ENCODE assay signal across 8 cellular contexts in genomic region chr6:125995972-125996580, GRCh38. TPM values are rescaled to one million over a fixed set of nuclear protein-coding genes. Genes with fewer than 3 reads are reported as not detected.
DNase-seq lines count a peak whose midpoint lies in the region; ATAC-seq and TF ChIP-seq lines count a peak whose summit lies in the region.

No MANE protein-coding gene starts in this region.

- H3K4me1 Mint-ChIP-seq in activated T-cell treated with anti-CD3 and anti-CD28 coated beads, Interleukin-2, amount 50 U/mL, for 24 hours (ENCODE audit: low read depth), result peaks cover 30% of the 10 kb centered on the region
- peaks cover 4% of the 10 kb centered on the region for H3K4me1 Mint-ChIP-seq in neural progenitor cell

- 9% methylated on average over 8 of the region's 8 CpGs for WGBS in suprapubic skin

- TF ChIP-seq EP300 in Ishikawa (IDR thresholded peaks at IDR 0.05; ENCODE audit: borderline replicate concordance) (no peak), suprapubic skin (IDR thresholded peaks at IDR 0.05) (no peak)

- ATAC-seq in GM21717 (IDR thresholded peaks at IDR 0.05; ENCODE audit: unreplicated experiment), result peak; percentile 95
- peak; percentile 89 for ATAC-seq in PC-3

- DNase-seq in Daoy (ENCODE audit: low read depth) (peak; percentile 75), PC-3 (peak; percentile 71), fibroblast of gingiva (ENCODE audit: low read depth) (peak; percentile 49), neural progenitor cell (ENCODE audit: low spot score) (peak; percentile 77), suprapubic skin (ENCODE audit: low spot score in 2 of 2) (no peak)
- peak; percentile 74 for DNase-seq in activated T-cell treated with anti-CD3 and anti-CD28 coated beads, Interleukin-2, amount 50 U/mL, for 24 hours

- H3K4me2 ChIP-seq in PC-3 (ENCODE audit: low read length) (peak overlapping the region; percentile 71), neural progenitor cell (no peak overlapping the region)

- no peaks in the 10 kb centered on the region for H4K20me1 ChIP-seq in PC-3 (ENCODE audit: low read length)
- peaks cover 46% of the 10 kb centered on the region for H4K20me1 ChIP-seq in neural progenitor cell (ENCODE audit: low read depth)

- H3K4me3 ChIP-seq in PC-3 (ENCODE audit: low read length), result no peak overlapping the region
- H3K4me3 ChIP-seq in neural progenitor cell, result no peak overlapping the region
- H3K4me3 ChIP-seq in suprapubic skin, result no peak overlapping the region

- no peaks in the 10 kb centered on the region for H3K9me3 Mint-ChIP-seq in activated T-cell treated with anti-CD3 and anti-CD28 coated beads, Interleukin-2, amount 50 U/mL, for 24 hours
- no peaks in the 10 kb centered on the region for H3K9me3 Mint-ChIP-seq in neural progenitor cell

- no peak for TF ChIP-seq POLR2A in suprapubic skin (IDR thresholded peaks at IDR 0.05)

- H3K27ac Mint-ChIP-seq in activated T-cell treated with anti-CD3 and anti-CD28 coated beads, Interleukin-2, amount 50 U/mL, for 24 hours, result peak overlapping the region; percentile 44
- H3K27ac Mint-ChIP-seq in neural progenitor cell, result no peak overlapping the region

- intact Hi-C loops in PC-3 (cut with micrococcal nuclease), result loop anchor here (1.0 to 5.0 kb wide), 3 partner anchors 36 to 175 kb away; no protein-coding TSS in a partner anchor

- H3F3A ChIP-seq in PC-3 (ENCODE audit: low read length, unreplicated experiment) (no peaks in the 10 kb centered on the region), neural progenitor cell (ENCODE audit: low read depth) (peaks cover 11% of the 10 kb centered on the region)

- no peaks in the 10 kb centered on the region for H3K27me3 ChIP-seq in PC-3 (ENCODE audit: low read length)
- no peaks in the 10 kb centered on the region for H3K27me3 ChIP-seq in neural progenitor cell
- H3K27me3 ChIP-seq in suprapubic skin, result no peaks in the 10 kb centered on the region

- H3K27me3 Mint-ChIP-seq in activated T-cell treated with anti-CD3 and anti-CD28 coated beads, Interleukin-2, amount 50 U/mL, for 24 hours, result no peaks in the 10 kb centered on the region
- no peaks in the 10 kb centered on the region for H3K27me3 Mint-ChIP-seq in neural progenitor cell (ENCODE audit: insufficient read depth, low read depth)

- peaks cover 33% of the 10 kb centered on the region for H3K79me2 ChIP-seq in PC-3 (ENCODE audit: low read length)
- peaks cover 78% of the 10 kb centered on the region for H3K79me2 ChIP-seq in neural progenitor cell (ENCODE audit: low read depth)

- peaks cover 27% of the 10 kb centered on the region for H3K36me3 ChIP-seq in PC-3 (ENCODE audit: low read depth, low read length)
- H3K36me3 ChIP-seq in neural progenitor cell, result peaks cover 22% of the 10 kb centered on the region
- peaks cover 23% of the 10 kb centered on the region for H3K36me3 ChIP-seq in suprapubic skin

- TF ChIP-seq RAD21 in Ishikawa (IDR thresholded peaks at IDR 0.05; ENCODE audit: low read depth), result peak; percentile 83

- H3K4me1 ChIP-seq in PC-3 (ENCODE audit: insufficient read depth, low read length) (peaks cover 3% of the 10 kb centered on the region; the same call in 1 of the 2 replicates), neural progenitor cell (no peaks in the 10 kb centered on the region), suprapubic skin (peaks cover 8% of the 10 kb centered on the region)

- H3K9ac ChIP-seq in PC-3 (ENCODE audit: low read length) (no peak overlapping the region), neural progenitor cell (no peak overlapping the region)

- TF ChIP-seq CTCF in PC-3 (conservative IDR thresholded peaks at IDR 0.05; ENCODE audit: low read depth, low read length) (peak; percentile 90), neural progenitor cell (IDR thresholded peaks at IDR 0.05) (peak; percentile 99), suprapubic skin (IDR thresholded peaks at IDR 0.05) (peak; percentile 91 to 92)

- no peaks in the 10 kb centered on the region for H3K9me2 ChIP-seq in PC-3 (replicated peaks; ENCODE audit: low read length)

- H2AFZ ChIP-seq in PC-3 (ENCODE audit: low read length), result peak overlapping the region; percentile 34; the same call in 1 of the 2 replicates
- H2AFZ ChIP-seq in neural progenitor cell (replicated peaks), result no peak overlapping the region

- CTCF ChIA-PET in PC-3 (lab: Charles Lee), result interaction anchor here (0.7 kb wide), 1 partner anchor 184 kb away, joined by 7 read pairs; no protein-coding TSS in a partner anchor

- no TSS peak for BruUV-seq in PC-3 (replicated peaks; lab: Mats Ljungman, UMichigan)

- H3K9me3 ChIP-seq in PC-3 (ENCODE audit: low read length) (no peaks in the 10 kb centered on the region), neural progenitor cell (ENCODE audit: low read depth) (no peaks in the 10 kb centered on the region), suprapubic skin (no peaks in the 10 kb centered on the region)

- peaks cover 61% of the 10 kb centered on the region for H3K36me3 Mint-ChIP-seq in activated T-cell treated with anti-CD3 and anti-CD28 coated beads, Interleukin-2, amount 50 U/mL, for 24 hours (ENCODE audit: low read depth)
- H3K36me3 Mint-ChIP-seq in neural progenitor cell, result peaks cover 17% of the 10 kb centered on the region

- no peak overlapping the region for H3K27ac ChIP-seq in PC-3 (ENCODE audit: low read length)
- H3K27ac ChIP-seq in neural progenitor cell, result no peak overlapping the region
- H3K27ac ChIP-seq in suprapubic skin, result no peak overlapping the region

- peak overlapping the region; percentile 51 for H3K4me3 Mint-ChIP-seq in activated T-cell treated with anti-CD3 and anti-CD28 coated beads, Interleukin-2, amount 50 U/mL, for 24 hours
- no peak overlapping the region for H3K4me3 Mint-ChIP-seq in neural progenitor cell

- POLR2A ChIA-PET in PC-3 (lab: Charles Lee; ENCODE audit: unreplicated experiment), result no interaction called here

TF ChIP-seq in Ishikawa, 13 proteins besides CTCF, POLR2A, EP300 and RAD21:
- TF ChIP-seq CEBPB (IDR thresholded peaks at IDR 0.05), result 0 out of 2 replicates have a peak, but pooled peaks have one; percentile 14
- no peak for TF ChIP-seq USF1 (IDR thresholded peaks at IDR 0.05)

RNA-seq across cellular contexts. Expression of gene TRMT11, which starts 9.7 kb away (rescaled TPM):
- total RNA-seq in Daoy (2014; rRNA removed; shearing (Covaris generic)), result 31.5 and 33.4 TPM in 2 replicates
- total RNA-seq in PC-3 (2014; rRNA removed), result 17.9 and 23.5 TPM in 2 replicates
- 51.9 and 105 TPM in 2 replicates for total RNA-seq in neural progenitor cell (ENCODE audit: low replicate concordance)
- 10 to 100 TPM in 3 of 4 donors, 1 to 10 TPM in 1; 6.6 to 28.4 (median 11.1) TPM for total RNA-seq in suprapubic skin

RNA-seq across cellular contexts. Expression of gene HINT3, which starts 39.5 kb away (rescaled TPM):
- 25.1 and 26.6 TPM in 2 replicates for total RNA-seq in Daoy (2014; rRNA removed; shearing (Covaris generic))
- total RNA-seq in PC-3 (2014; rRNA removed) (7.8 and 8.0 TPM in 2 replicates), neural progenitor cell (ENCODE audit: low replicate concordance) (19.5 and 29.6 TPM in 2 replicates), suprapubic skin (10 to 100 TPM; 12.5 to 27.0 (median 16.6) TPM)

Comparison
In these comparisons a context has a peak if more than half of its experiments do, and no peak if none do; other contexts are left out.
1. DNase-seq: peak in Daoy (single experiment), PC-3 (single experiment), activated T-cell treated with anti-CD3 and anti-CD28 coated beads, Interleukin-2, amount 50 U/mL, for 24 hours (single experiment), fibroblast of gingiva (single experiment) and neural progenitor cell (single experiment); none in suprapubic skin (0 of 2).
2. Peak in every context shown above with its lines, with median percentiles within 50 percentile points of each other: CTCF ChIP-seq.